In genomic region chr1:209769171-209769904, GRCh38 we compare ENCODE assay signal across 8 cellular contexts. TPM values are rescaled to one million over a fixed set of nuclear protein-coding genes. Genes with fewer than 3 reads are reported as not detected.
DNase-seq lines count a peak whose midpoint lies in the region; ATAC-seq, FAIRE-seq and TF ChIP-seq lines count a peak whose summit lies in the region.

No MANE protein-coding gene starts in this region.

- peak; percentile 74 for ATAC-seq in GM18505 (IDR thresholded peaks at IDR 0.05; ENCODE audit: unreplicated experiment)
- peak; percentile 61 for ATAC-seq in HG02938 (IDR thresholded peaks at IDR 0.05; ENCODE audit: unreplicated experiment)

- no peaks in the 10 kb centered on the region for H3K27me3 ChIP-seq in left ventricle myocardium inferior (ENCODE audit: low read depth)

- H3K4me3 ChIP-seq in left ventricle myocardium inferior: peak overlapping the region; percentile 39

- no peak for TF ChIP-seq POLR2A in GM18505 (IDR thresholded peaks at IDR 0.05; ENCODE audit: borderline replicate concordance, extremely low read depth, insufficient read depth, insufficient read length)

- no peaks in the 10 kb centered on the region for H3K36me3 ChIP-seq in left ventricle myocardium inferior

- intact Hi-C loops in left ventricle myocardium inferior (cut with micrococcal nuclease): no loop called here

- TF ChIP-seq CTCF in left ventricle myocardium inferior (IDR thresholded peaks at IDR 0.05; ENCODE audit: borderline replicate concordance) (no peak), D721Med (IDR thresholded peaks at IDR 0.05; ENCODE audit: insufficient read depth, missing control alignments) (no peak)

- H3K4me1 ChIP-seq in left ventricle myocardium inferior: peaks cover 22% of the 10 kb centered on the region

- no peaks in the 10 kb centered on the region for H3K9me3 ChIP-seq in left ventricle myocardium inferior (replicated peaks)

- H3K27ac ChIP-seq in left ventricle myocardium inferior (replicated peaks): peak overlapping the region; percentile 89

- no peak for FAIRE-seq in D721Med (lab: Jason Lieb, UNC)

- peak; percentile 96 for DNase-seq in SIG-M5 treated with dmso at 0.1 percent for 504 hours (lab: John Stamatoyannopoulos, UW; ENCODE audit: unreplicated experiment)
- DNase-seq in activated naive CD4-positive, alpha-beta T cell treated with anti-CD3 and anti-CD28 coated beads, Interleukin-2, amount 50 U/mL, for 16 hours: peak; percentile 74
- DNase-seq in left ventricle myocardium inferior: peak; percentile 74
- peak; percentile 50 to 52 for DNase-seq in stimulated activated CD4-positive, alpha-beta T cell treated with anti-CD3 and anti-CD28 coated beads, Interleukin-15, amount 100 ng/mL, for 1 hour (ENCODE audit: low read depth in 1 of 2, low spot score in 1 of 2)
- DNase-seq in D721Med (ENCODE audit: insufficient read length, low spot score): no peak
- DNase-seq in NCI-H2171 (lab: John Stamatoyannopoulos, UW): no peak

RNA-seq across cellular contexts. Expression of gene TRAF3IP3, which starts 13.5 kb away (rescaled TPM):
- 1.2 TPM for total RNA-seq in left ventricle myocardium inferior

RNA-seq across cellular contexts. Expression of gene C1orf74, which starts 15.0 kb away (rescaled TPM):
- 1.9 TPM for total RNA-seq in left ventricle myocardium inferior

RNA-seq across cellular contexts. Expression of gene IRF6, which starts 36.6 kb away (rescaled TPM):
- 43.3 TPM for total RNA-seq in left ventricle myocardium inferior

RNA-seq across cellular contexts. Expression of gene UTP25, which starts 58.4 kb away (rescaled TPM):
- 2.4 TPM for total RNA-seq in left ventricle myocardium inferior

Comparison
In these comparisons a context has a peak if more than half of its experiments do, and no peak if none do; other contexts are left out.
1. DNase-seq: peak in SIG-M5 treated with dmso at 0.1 percent for 504 hours (single experiment), activated naive CD4-positive, alpha-beta T cell treated with anti-CD3 and anti-CD28 coated beads, Interleukin-2, amount 50 U/mL, for 16 hours (single experiment), left ventricle myocardium inferior (single experiment) and stimulated activated CD4-positive, alpha-beta T cell treated with anti-CD3 and anti-CD28 coated beads, Interleukin-15, amount 100 ng/mL, for 1 hour (2 of 2); none in D721Med (single experiment) and NCI-H2171 (single experiment).